9 cellular contexts compared by ENCODE assay signal in the genomic region with DNA sequence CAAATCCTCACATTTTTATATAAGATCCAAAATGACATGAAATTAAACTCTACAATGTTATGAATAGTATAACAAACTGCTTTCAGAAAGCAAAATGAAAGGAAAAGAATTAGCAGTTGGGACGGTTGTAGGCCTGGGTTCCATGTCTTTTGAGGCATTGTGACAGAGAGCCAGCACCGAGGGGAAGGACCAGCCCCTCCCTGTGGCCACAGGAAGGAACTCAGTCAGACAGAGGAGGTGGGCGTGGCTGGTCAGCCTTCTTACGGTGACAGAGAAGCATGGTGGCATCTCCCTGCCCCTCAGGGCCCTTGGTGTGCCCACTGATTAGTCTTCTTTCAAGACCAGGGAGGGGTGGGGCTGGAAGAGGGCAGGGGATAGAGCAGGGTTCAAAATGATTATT. TPM values are rescaled to one million over a fixed set of nuclear protein-coding genes. Genes with fewer than 3 reads are reported as not detected.
A peak's percentile ranks its signal among the peaks of the same experiment; 100 is the strongest.
DNase-seq lines count a peak whose midpoint lies in the region; ATAC-seq and TF ChIP-seq lines count a peak whose summit lies in the region.
"Had no signal": no experiment of that assay in that cellular context is flagged by ENCODE, and none has a peak within 500 bp of the region (broad histone marks: within the 10 kb centered on the region; RNA-seq: fewer than 3 reads in every experiment).

No MANE protein-coding gene starts in this region.

- no peak overlapping the region for H3K27ac ChIP-seq in PC-9
- H3K27ac ChIP-seq: ascending aorta had no signal

- peak overlapping the region; percentile 37 for H3K4me2 ChIP-seq in PC-9

- H3K36me3 Mint-ChIP-seq in activated naive CD8-positive, alpha-beta T cell treated with anti-CD3 and anti-CD28 coated beads for 36 hours: no peaks in the 10 kb centered on the region

- ATAC-seq in HG03095 (IDR thresholded peaks at IDR 0.05; ENCODE audit: unreplicated experiment) (peak; percentile 59), left colon (peak; percentile 76)

- H2AFZ ChIP-seq in PC-9: no peak overlapping the region

- H3K27me3 ChIP-seq in PC-9 (ENCODE audit: insufficient read depth, low read depth): no peaks in the 10 kb centered on the region
- H3K27me3 ChIP-seq: ascending aorta had no signal

- CTCF ChIA-PET in PC-9 (lab: Charles Lee): no interaction called here

- H3K4me3 ChIP-seq in PC-9: no peak overlapping the region
- H3K4me3 ChIP-seq: ascending aorta had no signal

- no peaks in the 10 kb centered on the region for H3K27me3 Mint-ChIP-seq in activated naive CD8-positive, alpha-beta T cell treated with anti-CD3 and anti-CD28 coated beads for 36 hours

- H3F3A ChIP-seq in PC-9 (ENCODE audit: insufficient read depth, low read depth): peaks cover 51% of the 10 kb centered on the region

- no peaks in the 10 kb centered on the region for H3K9me2 ChIP-seq in PC-9 (ENCODE audit: insufficient read depth)

- TF ChIP-seq CTCF in PC-9 (conservative IDR thresholded peaks at IDR 0.05): peak; percentile 63

- H3K27ac Mint-ChIP-seq in activated naive CD8-positive, alpha-beta T cell treated with anti-CD3 and anti-CD28 coated beads for 36 hours: peak overlapping the region; percentile 39

- H3K4me3 Mint-ChIP-seq in activated naive CD8-positive, alpha-beta T cell treated with anti-CD3 and anti-CD28 coated beads for 36 hours: no peak overlapping the region

- H4K20me1 ChIP-seq in PC-9 (ENCODE audit: insufficient read depth): no peaks in the 10 kb centered on the region

- BruUV-seq in PC-9 (replicated peaks; lab: Mats Ljungman, UMichigan): no TSS peak

- intact Hi-C loops in PC-9 (cut with micrococcal nuclease; ENCODE audit: unreplicated experiment): loop anchor here (5.0 kb wide), 1 partner anchor 77 kb away; no protein-coding TSS in a partner anchor
- intact Hi-C loops in left colon (cut with DNase I, micrococcal nuclease): loop anchor here (10.0 kb wide), 2 partner anchors 90 to 240 kb away; no protein-coding TSS in a partner anchor

- H3K4me1 ChIP-seq in PC-9 (replicated peaks; ENCODE audit: insufficient read depth): peaks cover 68% of the 10 kb centered on the region

- peaks cover 29% of the 10 kb centered on the region for H3K79me2 ChIP-seq in PC-9 (ENCODE audit: low read depth)

- DNase-seq in activated T-cell treated with anti-CD3 and anti-CD28 coated beads for 1 hour (ENCODE audit: low read depth) (peak; percentile 29), activated T-cell treated with anti-CD3 and anti-CD28 coated beads for 4 hours (no peak), PC-9 (peak; percentile 58 to 69), left colon (peak; percentile 45 to 67), NCI-H1048 (lab: John Stamatoyannopoulos, UW) (no peak), NCI-H446 treated with DMSO at 0.1 percent for 48 hours (lab: John Stamatoyannopoulos, UW) (no peak)
- DNase-seq in activated naive CD8-positive, alpha-beta T cell treated with anti-CD3 and anti-CD28 coated beads for 36 hours: peak; percentile 28

- POLR2A ChIA-PET in PC-9 (lab: Charles Lee; ENCODE audit: unreplicated experiment): no interaction called here

- H3K36me3 ChIP-seq in PC-9 (ENCODE audit: low read depth): peaks cover 8% of the 10 kb centered on the region; the same call in 1 of the 2 replicates

- no peaks in the 10 kb centered on the region for H3K9me3 ChIP-seq in PC-9 (ENCODE audit: insufficient read depth, low read depth)
- H3K9me3 ChIP-seq: ascending aorta had no signal

- H3K9me3 Mint-ChIP-seq in activated naive CD8-positive, alpha-beta T cell treated with anti-CD3 and anti-CD28 coated beads for 36 hours: no peaks in the 10 kb centered on the region

- H3K4me1 Mint-ChIP-seq in activated naive CD8-positive, alpha-beta T cell treated with anti-CD3 and anti-CD28 coated beads for 36 hours: peaks cover 26% of the 10 kb centered on the region

RNA-seq across cellular contexts. Expression of a gene that starts 5.7 kb away (rescaled TPM):
- total RNA-seq in PC-9 (2021) (9.9 and 11.0 TPM in 2 replicates), left colon (1 to 10 TPM; 5.0 to 7.9 TPM)
- 1 to 10 TPM; 6.8 to 7.2 TPM for total RNA-seq in activated naive CD8-positive, alpha-beta T cell treated with anti-CD3 and anti-CD28 coated beads for 36 hours

RNA-seq across cellular contexts. Expression of a gene that starts 6.4 kb away (rescaled TPM):
- total RNA-seq in PC-9 (2021) (65.8 and 66.0 TPM in 2 replicates), left colon (10 to 100 TPM; 42.6 to 43.8 TPM)
- total RNA-seq in activated naive CD8-positive, alpha-beta T cell treated with anti-CD3 and anti-CD28 coated beads for 36 hours: 10 to 100 TPM; 52.6 to 54.2 TPM

RNA-seq across cellular contexts. Expression of a gene that starts 23.9 kb away (rescaled TPM):
- total RNA-seq in PC-9 (2021) (1.1 and 2.6 TPM in 2 replicates), left colon (under 1 TPM; 0.17 to 0.49 TPM)
- total RNA-seq in activated naive CD8-positive, alpha-beta T cell treated with anti-CD3 and anti-CD28 coated beads for 36 hours: not detected
- total RNA-seq: ascending aorta had no signal

RNA-seq across cellular contexts. Expression of a gene that starts 30.8 kb away (rescaled TPM):
- total RNA-seq in PC-9 (2021): 20.1 and 23.9 TPM in 2 replicates
- under 1 TPM; 0.12 to 0.25 TPM for total RNA-seq in activated naive CD8-positive, alpha-beta T cell treated with anti-CD3 and anti-CD28 coated beads for 36 hours
- total RNA-seq in left colon: 100 to 1,000 TPM; 113 to 127 TPM

Comparison
In these comparisons a context has a peak if more than half of its experiments do, and no peak if none do; other contexts are left out.
1. DNase-seq: peak in activated T-cell treated with anti-CD3 and anti-CD28 coated beads for 1 hour (single experiment), PC-9 (2 of 2), activated naive CD8-positive, alpha-beta T cell treated with anti-CD3 and anti-CD28 coated beads for 36 hours (single experiment) and left colon (2 of 2); none in activated T-cell treated with anti-CD3 and anti-CD28 coated beads for 4 hours (single experiment), NCI-H1048 (single experiment) and NCI-H446 treated with DMSO at 0.1 percent for 48 hours (single experiment).